Comparison of ENCODE assay signal across 2 cellular contexts in the genomic region with DNA sequence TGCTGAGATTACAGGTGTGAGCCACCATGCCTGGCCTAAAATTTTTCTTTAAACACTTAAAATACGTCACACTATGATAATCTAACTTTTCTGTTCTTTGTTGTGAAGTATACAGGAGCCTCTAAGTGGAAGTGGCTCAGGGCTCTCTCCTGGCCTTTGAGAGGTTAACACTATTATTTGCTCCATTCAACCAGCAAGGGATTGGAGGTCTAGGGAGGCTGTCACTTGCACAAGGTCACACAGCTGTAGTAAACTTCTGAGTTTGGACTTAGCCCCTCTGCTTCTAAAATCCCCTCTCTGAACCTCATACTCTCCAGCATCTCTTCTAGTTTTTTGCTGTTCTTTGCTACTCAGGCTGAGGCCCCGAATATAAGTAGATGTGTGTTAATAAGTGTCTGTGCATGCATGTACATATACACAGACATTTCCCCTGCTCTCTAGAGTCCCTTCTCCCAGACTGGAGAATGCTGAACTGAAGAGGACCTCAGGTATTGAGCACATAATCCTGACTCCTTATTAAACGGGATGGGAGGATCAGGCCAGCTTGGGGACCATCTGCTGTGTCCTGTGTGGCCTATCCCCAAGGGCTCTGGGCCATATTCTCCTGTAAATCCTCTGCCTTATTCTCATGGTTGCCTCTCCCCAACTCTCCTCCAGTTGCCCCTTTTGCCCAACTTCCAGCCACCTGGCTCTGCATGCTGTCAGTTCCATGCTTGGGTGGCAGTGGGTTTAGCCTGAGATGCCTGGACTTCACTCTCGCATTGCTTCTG.
TF ChIP-seq lines count a peak whose summit lies in the region.

No MANE protein-coding gene starts in this region.

TF ChIP-seq in HepG2, 621 proteins besides CTCF, POLR2A, EP300 and RAD21:
- TF ChIP-seq HNF4A (CRISPR knock-in tag; IDR thresholded peaks at IDR 0.05) (peak; percentile 50), CAMTA2 (CRISPR knock-in tag; IDR thresholded peaks at IDR 0.05; ENCODE audit: borderline replicate concordance) (no peak), ZNF770 (CRISPR knock-in tag; IDR thresholded peaks at IDR 0.05) (peak; percentile 49; the same call in 1 of the 2 replicates), HNF4G (IDR thresholded peaks at IDR 0.05; ENCODE audit: borderline replicate concordance, low read depth, low read length) (peak; percentile 24; the same call in 1 of the 2 replicates), HNF4G (CRISPR knock-in tag; IDR thresholded peaks at IDR 0.05; ENCODE audit: borderline replicate concordance, low read depth) (no peak), ZSCAN5A (CRISPR knock-in tag; IDR thresholded peaks at IDR 0.05; ENCODE audit: borderline replicate concordance) (no peak), ZNF652 (CRISPR knock-in tag; IDR thresholded peaks at IDR 0.05; ENCODE audit: borderline replicate concordance, low read depth) (peak; percentile 87; the same call in 1 of the 2 replicates), STAT5B (CRISPR knock-in tag; IDR thresholded peaks at IDR 0.05) (no peak)
- TF ChIP-seq, protein P1, sequence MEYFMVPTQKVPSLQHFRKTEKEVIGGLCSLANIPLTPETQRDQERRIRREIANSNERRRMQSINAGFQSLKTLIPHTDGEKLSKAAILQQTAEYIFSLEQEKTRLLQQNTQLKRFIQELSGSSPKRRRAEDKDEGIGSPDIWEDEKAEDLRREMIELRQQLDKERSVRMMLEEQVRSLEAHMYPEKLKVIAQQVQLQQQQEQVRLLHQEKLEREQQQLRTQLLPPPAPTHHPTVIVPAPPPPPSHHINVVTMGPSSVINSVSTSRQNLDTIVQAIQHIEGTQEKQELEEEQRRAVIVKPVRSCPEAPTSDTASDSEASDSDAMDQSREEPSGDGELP (IDR thresholded peaks at IDR 0.05; ENCODE audit: borderline replicate concordance, low read depth): peak; percentile 17; the same call in 1 of the 2 replicates
- TF ChIP-seq, protein P2, sequence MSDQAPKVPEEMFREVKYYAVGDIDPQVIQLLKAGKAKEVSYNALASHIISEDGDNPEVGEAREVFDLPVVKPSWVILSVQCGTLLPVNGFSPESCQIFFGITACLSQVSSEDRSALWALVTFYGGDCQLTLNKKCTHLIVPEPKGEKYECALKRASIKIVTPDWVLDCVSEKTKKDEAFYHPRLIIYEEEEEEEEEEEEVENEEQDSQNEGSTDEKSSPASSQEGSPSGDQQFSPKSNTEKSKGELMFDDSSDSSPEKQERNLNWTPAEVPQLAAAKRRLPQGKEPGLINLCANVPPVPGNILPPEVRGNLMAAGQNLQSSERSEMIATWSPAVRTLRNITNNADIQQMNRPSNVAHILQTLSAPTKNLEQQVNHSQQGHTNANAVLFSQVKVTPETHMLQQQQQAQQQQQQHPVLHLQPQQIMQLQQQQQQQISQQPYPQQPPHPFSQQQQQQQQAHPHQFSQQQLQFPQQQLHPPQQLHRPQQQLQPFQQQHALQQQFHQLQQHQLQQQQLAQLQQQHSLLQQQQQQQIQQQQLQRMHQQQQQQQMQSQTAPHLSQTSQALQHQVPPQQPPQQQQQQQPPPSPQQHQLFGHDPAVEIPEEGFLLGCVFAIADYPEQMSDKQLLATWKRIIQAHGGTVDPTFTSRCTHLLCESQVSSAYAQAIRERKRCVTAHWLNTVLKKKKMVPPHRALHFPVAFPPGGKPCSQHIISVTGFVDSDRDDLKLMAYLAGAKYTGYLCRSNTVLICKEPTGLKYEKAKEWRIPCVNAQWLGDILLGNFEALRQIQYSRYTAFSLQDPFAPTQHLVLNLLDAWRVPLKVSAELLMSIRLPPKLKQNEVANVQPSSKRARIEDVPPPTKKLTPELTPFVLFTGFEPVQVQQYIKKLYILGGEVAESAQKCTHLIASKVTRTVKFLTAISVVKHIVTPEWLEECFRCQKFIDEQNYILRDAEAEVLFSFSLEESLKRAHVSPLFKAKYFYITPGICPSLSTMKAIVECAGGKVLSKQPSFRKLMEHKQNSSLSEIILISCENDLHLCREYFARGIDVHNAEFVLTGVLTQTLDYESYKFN (CRISPR knock-in tag; conservative IDR thresholded peaks at IDR 0.05): 0 out of 2 replicates have a peak, but pooled peaks have one; percentile 28

TF ChIP-seq in H1, 55 proteins besides CTCF, POLR2A, EP300 and RAD21:
- TF ChIP-seq TAF1 (IDR thresholded peaks at IDR 0.05; ENCODE audit: low read depth, low read length) (no peak), SP2 (IDR thresholded peaks at IDR 0.05; ENCODE audit: low read length) (no peak), GABPA (IDR thresholded peaks at IDR 0.05; ENCODE audit: borderline replicate concordance, insufficient read depth, low read length) (no peak), ASH2L (IDR thresholded peaks at IDR 0.05; ENCODE audit: low read length) (no peak), CTBP2 (IDR thresholded peaks at IDR 0.05; ENCODE audit: borderline replicate concordance, insufficient read depth, insufficient read length, low read length) (no peak), CHD7 (IDR thresholded peaks at IDR 0.05; ENCODE audit: insufficient replicate concordance, low read length) (no peak), USF2 (IDR thresholded peaks at IDR 0.05; ENCODE audit: low read length) (no peak), NRF1 (IDR thresholded peaks at IDR 0.05; ENCODE audit: low read depth, low read length) (no peak), TEAD4 (IDR thresholded peaks at IDR 0.05; ENCODE audit: low read depth, low read length) (no peak), CREB1 (IDR thresholded peaks at IDR 0.05) (no peak), SIX5 (IDR thresholded peaks at IDR 0.05; ENCODE audit: low read depth, low read length) (no peak), MAX (IDR thresholded peaks at IDR 0.05) (no peak), HDAC6 (IDR thresholded peaks at IDR 0.05; ENCODE audit: low read depth, low read length) (no peak), ATF2 (IDR thresholded peaks at IDR 0.05; ENCODE audit: low read length) (no peak), CBX8 (IDR thresholded peaks at IDR 0.05; ENCODE audit: borderline replicate concordance, low read depth, low read length) (no peak), EZH2 (IDR thresholded peaks at IDR 0.05; ENCODE audit: low read depth, low read length, severe bottlenecking) (no peak), BCL11A (IDR thresholded peaks at IDR 0.05; ENCODE audit: low read depth in 2 of 2, low read length in 2 of 2) (no peak), SIN3A (conservative IDR thresholded peaks at IDR 0.05 in 1 of 2, IDR thresholded peaks at IDR 0.05 in 1 of 2; ENCODE audit: low read depth in 1 of 2, low read length in 2 of 2) (no peak), BRCA1 (IDR thresholded peaks at IDR 0.05; ENCODE audit: low read depth, low read length) (no peak), MAFK (IDR thresholded peaks at IDR 0.05; ENCODE audit: low read depth, low read length) (no peak)
